1 cellular context compared by ENCODE assay signal in the genomic region with DNA sequence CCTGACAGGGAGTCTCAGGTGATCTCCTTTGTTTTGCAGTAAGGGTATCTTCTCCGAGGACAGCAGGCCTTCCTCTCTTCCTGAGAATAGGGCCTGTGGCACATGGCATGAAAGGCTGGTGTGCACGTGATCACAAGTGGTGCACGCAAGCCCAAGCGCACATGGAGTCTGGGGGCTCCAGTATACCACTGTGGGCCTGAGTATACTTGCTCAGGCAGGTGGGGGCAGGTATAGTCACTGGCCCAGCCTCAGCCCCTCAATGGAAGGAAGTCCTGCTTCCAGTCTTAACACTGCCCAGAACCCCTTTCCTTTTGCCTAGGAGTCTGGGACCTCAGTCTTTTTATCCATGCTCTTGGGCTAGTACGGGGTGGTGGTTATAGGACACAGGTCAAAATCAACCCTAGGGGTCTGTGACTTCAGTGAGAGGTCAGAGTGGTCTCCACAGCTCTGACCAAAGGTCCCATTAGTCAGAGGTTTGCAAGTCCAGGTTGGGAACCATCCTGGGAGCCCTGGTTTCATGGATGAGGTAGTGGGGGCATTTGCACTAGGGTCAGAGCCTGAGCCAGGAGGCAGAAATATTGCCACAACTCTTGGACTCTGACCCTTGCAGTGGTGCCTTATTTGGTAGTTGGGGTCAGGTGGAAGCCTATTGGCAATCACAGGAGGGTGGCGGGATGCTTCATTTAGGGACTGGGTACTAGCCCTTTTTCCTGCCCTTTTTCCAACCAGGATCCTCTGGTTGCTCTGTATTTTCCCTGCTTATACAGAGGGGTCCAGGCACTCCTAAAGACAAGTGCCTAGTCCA.
TF ChIP-seq lines count a peak whose summit lies in the region.

No MANE protein-coding gene starts in this region.

TF ChIP-seq in HepG2, 621 proteins besides CTCF, POLR2A, EP300 and RAD21 (continued from another document):
- TF ChIP-seq, protein P1, sequence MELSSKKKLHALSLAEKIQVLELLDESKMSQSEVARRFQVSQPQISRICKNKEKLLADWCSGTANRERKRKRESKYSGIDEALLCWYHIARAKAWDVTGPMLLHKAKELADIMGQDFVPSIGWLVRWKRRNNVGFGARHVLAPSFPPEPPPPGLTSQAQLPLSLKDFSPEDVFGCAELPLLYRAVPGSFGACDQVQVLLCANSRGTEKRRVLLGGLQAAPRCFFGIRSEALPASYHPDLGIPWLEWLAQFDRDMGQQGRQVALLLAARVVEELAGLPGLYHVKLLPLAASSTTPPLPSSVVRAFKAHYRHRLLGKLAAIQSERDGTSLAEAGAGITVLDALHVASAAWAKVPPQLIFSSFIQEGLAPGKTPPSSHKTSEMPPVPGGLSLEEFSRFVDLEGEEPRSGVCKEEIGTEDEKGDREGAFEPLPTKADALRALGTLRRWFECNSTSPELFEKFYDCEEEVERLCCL (CRISPR knock-in tag; IDR thresholded peaks at IDR 0.05; ENCODE audit: borderline replicate concordance): 0 out of 2 replicates have a peak, but pooled peaks have one; percentile 29
- TF ChIP-seq, protein P2, sequence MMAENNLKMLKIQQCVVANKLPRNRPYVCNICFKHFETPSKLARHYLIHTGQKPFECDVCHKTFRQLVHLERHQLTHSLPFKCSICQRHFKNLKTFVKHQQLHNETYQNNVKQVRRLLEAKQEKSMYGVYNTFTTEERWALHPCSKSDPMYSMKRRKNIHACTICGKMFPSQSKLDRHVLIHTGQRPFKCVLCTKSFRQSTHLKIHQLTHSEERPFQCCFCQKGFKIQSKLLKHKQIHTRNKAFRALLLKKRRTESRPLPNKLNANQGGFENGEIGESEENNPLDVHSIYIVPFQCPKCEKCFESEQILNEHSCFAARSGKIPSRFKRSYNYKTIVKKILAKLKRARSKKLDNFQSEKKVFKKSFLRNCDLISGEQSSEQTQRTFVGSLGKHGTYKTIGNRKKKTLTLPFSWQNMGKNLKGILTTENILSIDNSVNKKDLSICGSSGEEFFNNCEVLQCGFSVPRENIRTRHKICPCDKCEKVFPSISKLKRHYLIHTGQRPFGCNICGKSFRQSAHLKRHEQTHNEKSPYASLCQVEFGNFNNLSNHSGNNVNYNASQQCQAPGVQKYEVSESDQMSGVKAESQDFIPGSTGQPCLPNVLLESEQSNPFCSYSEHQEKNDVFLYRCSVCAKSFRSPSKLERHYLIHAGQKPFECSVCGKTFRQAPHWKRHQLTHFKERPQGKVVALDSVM (CRISPR knock-in tag; IDR thresholded peaks at IDR 0.05): no peak
- TF ChIP-seq KLF16 (CRISPR knock-in tag; IDR thresholded peaks at IDR 0.05): no peak
- TF ChIP-seq, protein P3, sequence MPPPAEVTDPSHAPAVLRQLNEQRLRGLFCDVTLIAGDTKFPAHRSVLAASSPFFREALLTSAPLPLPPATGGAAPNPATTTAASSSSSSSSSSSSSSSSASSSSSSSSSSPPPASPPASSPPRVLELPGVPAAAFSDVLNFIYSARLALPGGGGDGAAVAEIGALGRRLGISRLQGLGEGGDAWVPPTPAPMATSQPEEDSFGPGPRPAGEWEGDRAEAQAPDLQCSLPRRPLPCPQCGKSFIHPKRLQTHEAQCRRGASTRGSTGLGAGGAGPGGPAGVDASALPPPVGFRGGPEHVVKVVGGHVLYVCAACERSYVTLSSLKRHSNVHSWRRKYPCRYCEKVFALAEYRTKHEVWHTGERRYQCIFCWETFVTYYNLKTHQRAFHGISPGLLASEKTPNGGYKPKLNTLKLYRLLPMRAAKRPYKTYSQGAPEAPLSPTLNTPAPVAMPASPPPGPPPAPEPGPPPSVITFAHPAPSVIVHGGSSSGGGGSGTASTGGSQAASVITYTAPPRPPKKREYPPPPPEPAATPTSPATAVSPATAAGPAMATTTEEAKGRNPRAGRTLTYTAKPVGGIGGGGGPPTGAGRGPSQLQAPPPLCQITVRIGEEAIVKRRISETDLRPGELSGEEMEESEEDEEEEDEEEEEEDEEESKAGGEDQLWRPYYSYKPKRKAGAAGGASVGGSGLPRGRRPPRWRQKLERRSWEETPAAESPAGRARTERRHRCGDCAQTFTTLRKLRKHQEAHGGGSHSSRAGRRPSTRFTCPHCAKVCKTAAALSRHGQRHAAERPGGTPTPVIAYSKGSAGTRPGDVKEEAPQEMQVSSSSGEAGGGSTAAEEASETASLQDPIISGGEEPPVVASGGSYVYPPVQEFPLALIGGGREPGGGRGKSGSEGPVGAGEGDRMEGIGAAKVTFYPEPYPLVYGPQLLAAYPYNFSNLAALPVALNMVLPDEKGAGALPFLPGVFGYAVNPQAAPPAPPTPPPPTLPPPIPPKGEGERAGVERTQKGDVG (CRISPR knock-in tag; IDR thresholded peaks at IDR 0.05; ENCODE audit: borderline replicate concordance): 0 out of 2 replicates have a peak, but pooled peaks have one; percentile 52
- TF ChIP-seq, protein P4, sequence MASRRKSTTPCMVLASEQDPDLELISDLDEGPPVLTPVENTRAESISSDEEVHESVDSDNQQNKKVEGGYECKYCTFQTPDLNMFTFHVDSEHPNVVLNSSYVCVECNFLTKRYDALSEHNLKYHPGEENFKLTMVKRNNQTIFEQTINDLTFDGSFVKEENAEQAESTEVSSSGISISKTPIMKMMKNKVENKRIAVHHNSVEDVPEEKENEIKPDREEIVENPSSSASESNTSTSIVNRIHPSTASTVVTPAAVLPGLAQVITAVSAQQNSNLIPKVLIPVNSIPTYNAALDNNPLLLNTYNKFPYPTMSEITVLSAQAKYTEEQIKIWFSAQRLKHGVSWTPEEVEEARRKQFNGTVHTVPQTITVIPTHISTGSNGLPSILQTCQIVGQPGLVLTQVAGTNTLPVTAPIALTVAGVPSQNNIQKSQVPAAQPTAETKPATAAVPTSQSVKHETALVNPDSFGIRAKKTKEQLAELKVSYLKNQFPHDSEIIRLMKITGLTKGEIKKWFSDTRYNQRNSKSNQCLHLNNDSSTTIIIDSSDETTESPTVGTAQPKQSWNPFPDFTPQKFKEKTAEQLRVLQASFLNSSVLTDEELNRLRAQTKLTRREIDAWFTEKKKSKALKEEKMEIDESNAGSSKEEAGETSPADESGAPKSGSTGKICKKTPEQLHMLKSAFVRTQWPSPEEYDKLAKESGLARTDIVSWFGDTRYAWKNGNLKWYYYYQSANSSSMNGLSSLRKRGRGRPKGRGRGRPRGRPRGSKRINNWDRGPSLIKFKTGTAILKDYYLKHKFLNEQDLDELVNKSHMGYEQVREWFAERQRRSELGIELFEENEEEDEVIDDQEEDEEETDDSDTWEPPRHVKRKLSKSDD (CRISPR knock-in tag; IDR thresholded peaks at IDR 0.05; ENCODE audit: low read depth): no peak
- TF ChIP-seq ZNF431 (CRISPR knock-in tag; IDR thresholded peaks at IDR 0.05; ENCODE audit: borderline replicate concordance, low read depth): no peak
- no peak for TF ChIP-seq POGZ (CRISPR knock-in tag; IDR thresholded peaks at IDR 0.05)
- peak; percentile 88 for TF ChIP-seq HNF4A (CRISPR knock-in tag; IDR thresholded peaks at IDR 0.05)
- TF ChIP-seq, protein P5, sequence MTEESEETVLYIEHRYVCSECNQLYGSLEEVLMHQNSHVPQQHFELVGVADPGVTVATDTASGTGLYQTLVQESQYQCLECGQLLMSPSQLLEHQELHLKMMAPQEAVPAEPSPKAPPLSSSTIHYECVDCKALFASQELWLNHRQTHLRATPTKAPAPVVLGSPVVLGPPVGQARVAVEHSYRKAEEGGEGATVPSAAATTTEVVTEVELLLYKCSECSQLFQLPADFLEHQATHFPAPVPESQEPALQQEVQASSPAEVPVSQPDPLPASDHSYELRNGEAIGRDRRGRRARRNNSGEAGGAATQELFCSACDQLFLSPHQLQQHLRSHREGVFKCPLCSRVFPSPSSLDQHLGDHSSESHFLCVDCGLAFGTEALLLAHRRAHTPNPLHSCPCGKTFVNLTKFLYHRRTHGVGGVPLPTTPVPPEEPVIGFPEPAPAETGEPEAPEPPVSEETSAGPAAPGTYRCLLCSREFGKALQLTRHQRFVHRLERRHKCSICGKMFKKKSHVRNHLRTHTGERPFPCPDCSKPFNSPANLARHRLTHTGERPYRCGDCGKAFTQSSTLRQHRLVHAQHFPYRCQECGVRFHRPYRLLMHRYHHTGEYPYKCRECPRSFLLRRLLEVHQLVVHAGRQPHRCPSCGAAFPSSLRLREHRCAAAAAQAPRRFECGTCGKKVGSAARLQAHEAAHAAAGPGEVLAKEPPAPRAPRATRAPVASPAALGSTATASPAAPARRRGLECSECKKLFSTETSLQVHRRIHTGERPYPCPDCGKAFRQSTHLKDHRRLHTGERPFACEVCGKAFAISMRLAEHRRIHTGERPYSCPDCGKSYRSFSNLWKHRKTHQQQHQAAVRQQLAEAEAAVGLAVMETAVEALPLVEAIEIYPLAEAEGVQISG (CRISPR knock-in tag; IDR thresholded peaks at IDR 0.05): peak; percentile 22; the same call in 1 of the 2 replicates
- 0 out of 2 replicates have a peak, but pooled peaks have one; percentile 26 for TF ChIP-seq FOXA3 (CRISPR knock-in tag; IDR thresholded peaks at IDR 0.05)
- TF ChIP-seq TSC22D2 (CRISPR knock-in tag; IDR thresholded peaks at IDR 0.05; ENCODE audit: borderline replicate concordance): no peak
- peak; percentile 60; the same call in 1 of the 2 replicates for TF ChIP-seq BORCS8-MEF2B (CRISPR knock-in tag; IDR thresholded peaks at IDR 0.05)
- TF ChIP-seq SRF (IDR thresholded peaks at IDR 0.05; ENCODE audit: low read depth, low read length): peak; percentile 97
- no peak for TF ChIP-seq MEF2D (CRISPR knock-in tag; IDR thresholded peaks at IDR 0.05)
- no peak for TF ChIP-seq TEAD2 (CRISPR knock-in tag; IDR thresholded peaks at IDR 0.05)
- TF ChIP-seq, protein P6, sequence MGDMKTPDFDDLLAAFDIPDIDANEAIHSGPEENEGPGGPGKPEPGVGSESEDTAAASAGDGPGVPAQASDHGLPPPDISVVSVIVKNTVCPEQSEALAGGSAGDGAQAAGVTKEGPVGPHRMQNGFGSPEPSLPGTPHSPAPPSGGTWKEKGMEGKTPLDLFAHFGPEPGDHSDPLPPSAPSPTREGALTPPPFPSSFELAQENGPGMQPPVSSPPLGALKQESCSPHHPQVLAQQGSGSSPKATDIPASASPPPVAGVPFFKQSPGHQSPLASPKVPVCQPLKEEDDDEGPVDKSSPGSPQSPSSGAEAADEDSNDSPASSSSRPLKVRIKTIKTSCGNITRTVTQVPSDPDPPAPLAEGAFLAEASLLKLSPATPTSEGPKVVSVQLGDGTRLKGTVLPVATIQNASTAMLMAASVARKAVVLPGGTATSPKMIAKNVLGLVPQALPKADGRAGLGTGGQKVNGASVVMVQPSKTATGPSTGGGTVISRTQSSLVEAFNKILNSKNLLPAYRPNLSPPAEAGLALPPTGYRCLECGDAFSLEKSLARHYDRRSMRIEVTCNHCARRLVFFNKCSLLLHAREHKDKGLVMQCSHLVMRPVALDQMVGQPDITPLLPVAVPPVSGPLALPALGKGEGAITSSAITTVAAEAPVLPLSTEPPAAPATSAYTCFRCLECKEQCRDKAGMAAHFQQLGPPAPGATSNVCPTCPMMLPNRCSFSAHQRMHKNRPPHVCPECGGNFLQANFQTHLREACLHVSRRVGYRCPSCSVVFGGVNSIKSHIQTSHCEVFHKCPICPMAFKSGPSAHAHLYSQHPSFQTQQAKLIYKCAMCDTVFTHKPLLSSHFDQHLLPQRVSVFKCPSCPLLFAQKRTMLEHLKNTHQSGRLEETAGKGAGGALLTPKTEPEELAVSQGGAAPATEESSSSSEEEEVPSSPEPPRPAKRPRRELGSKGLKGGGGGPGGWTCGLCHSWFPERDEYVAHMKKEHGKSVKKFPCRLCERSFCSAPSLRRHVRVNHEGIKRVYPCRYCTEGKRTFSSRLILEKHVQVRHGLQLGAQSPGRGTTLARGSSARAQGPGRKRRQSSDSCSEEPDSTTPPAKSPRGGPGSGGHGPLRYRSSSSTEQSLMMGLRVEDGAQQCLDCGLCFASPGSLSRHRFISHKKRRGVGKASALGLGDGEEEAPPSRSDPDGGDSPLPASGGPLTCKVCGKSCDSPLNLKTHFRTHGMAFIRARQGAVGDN (CRISPR knock-in tag; IDR thresholded peaks at IDR 0.05): peak; percentile 47; the same call in 1 of the 2 replicates
TF ChIP-seq in HepG2: peak in this region for 57.
